9 cellular contexts compared by ENCODE assay signal in genomic region chr1:173506437-173506836, GRCh38. TPM values are rescaled to one million over a fixed set of nuclear protein-coding genes. Genes with fewer than 3 reads are reported as not detected.
DNase-seq lines count a peak whose midpoint lies in the region; ATAC-seq and TF ChIP-seq lines count a peak whose summit lies in the region.
"Had no signal": no experiment of that assay in that cellular context is flagged by ENCODE, and none has a peak within 500 bp of the region (broad histone marks: within the 10 kb centered on the region; RNA-seq: fewer than 3 reads in every experiment).

No MANE protein-coding gene starts in this region.

- H3K36me3 Mint-ChIP-seq in progenitor cell of endocrine pancreas (ENCODE audit: insufficient read depth): no peaks in the 10 kb centered on the region
- no peaks in the 10 kb centered on the region for H3K36me3 Mint-ChIP-seq in activated naive CD4-positive, alpha-beta T cell treated with anti-CD3 and anti-CD28 coated beads, Interleukin-2, amount 50 U/mL, for 72 hours

- ATAC-seq in activated naive CD4-positive, alpha-beta T cell treated with anti-CD3 and anti-CD28 coated beads, Interleukin-2, amount 50 U/mL, for 72 hours: no peak
- ATAC-seq in HG02571 (IDR thresholded peaks at IDR 0.05; ENCODE audit: unreplicated experiment): no peak

- H3K9ac ChIP-seq in colonic mucosa (ENCODE audit: low read depth in 2 of 2, low read length in 2 of 2): no peak overlapping the region

- no peaks in the 10 kb centered on the region for H3K36me3 ChIP-seq in colonic mucosa

- no peak overlapping the region for H3K4me3 Mint-ChIP-seq in progenitor cell of endocrine pancreas (ENCODE audit: low read depth)

- H3K27ac Mint-ChIP-seq in progenitor cell of endocrine pancreas: no peak overlapping the region
- no peak overlapping the region for H3K27ac Mint-ChIP-seq in activated naive CD4-positive, alpha-beta T cell treated with anti-CD3 and anti-CD28 coated beads, Interleukin-2, amount 50 U/mL, for 72 hours

- no peaks in the 10 kb centered on the region for H3K9me3 Mint-ChIP-seq in progenitor cell of endocrine pancreas (ENCODE audit: low read depth)
- no peaks in the 10 kb centered on the region for H3K9me3 Mint-ChIP-seq in activated naive CD4-positive, alpha-beta T cell treated with anti-CD3 and anti-CD28 coated beads, Interleukin-2, amount 50 U/mL, for 72 hours

- no peaks in the 10 kb centered on the region for H3K27me3 Mint-ChIP-seq in progenitor cell of endocrine pancreas

- H3K4me3 ChIP-seq in colonic mucosa: no peak overlapping the region

- H3K9me3 ChIP-seq in colonic mucosa: no peaks in the 10 kb centered on the region

- TF ChIP-seq CTCF in colonic mucosa (IDR thresholded peaks at IDR 0.05) (peak; percentile 34), progenitor cell of endocrine pancreas (IDR thresholded peaks at IDR 0.05; ENCODE audit: unreplicated experiment) (peak; percentile 30)

- peaks cover 17% of the 10 kb centered on the region for H3K4me1 Mint-ChIP-seq in progenitor cell of endocrine pancreas (ENCODE audit: low read depth)

- DNase-seq in H4 (ENCODE audit: low spot score) (peak; percentile 31), NCI-H226 (peak; percentile 6), colonic mucosa (peak; percentile 81), progenitor cell of endocrine pancreas (ENCODE audit: low spot score, unreplicated experiment) (no peak), NCI-H1930 (lab: John Stamatoyannopoulos, UW) (no peak), HuH-7 (ENCODE audit: low spot score) (no peak)
- no peak for DNase-seq in activated naive CD4-positive, alpha-beta T cell treated with anti-CD3 and anti-CD28 coated beads, Interleukin-2, amount 50 U/mL, for 72 hours (ENCODE audit: low spot score in 2 of 2)
- DNase-seq: stimulated activated naive CD4-positive, alpha-beta T cell had no signal

- no peak overlapping the region for H3K27ac ChIP-seq in colonic mucosa

- intact Hi-C loops in colonic mucosa (cut with DNase I): loop anchor here (5.0 kb wide), 1 partner anchor 74 kb away; no protein-coding TSS in a partner anchor

- H3K27me3 ChIP-seq in colonic mucosa: no peaks in the 10 kb centered on the region

- no peaks in the 10 kb centered on the region for H3K4me1 ChIP-seq in colonic mucosa

RNA-seq across cellular contexts. Expression of gene PRDX6, which starts 29.3 kb away (rescaled TPM):
- 352 and 451 TPM in 2 replicates for total RNA-seq in H4 (2014; rRNA removed; shearing (Covaris generic))
- total RNA-seq in colonic mucosa: 100 to 1,000 TPM; 308 to 637 TPM
- 258 and 264 TPM in 2 replicates for total RNA-seq in progenitor cell of endocrine pancreas
- 100 to 1,000 TPM; 123 to 180 TPM for total RNA-seq in activated naive CD4-positive, alpha-beta T cell treated with anti-CD3 and anti-CD28 coated beads, Interleukin-2, amount 50 U/mL, for 72 hours

Comparison
In these comparisons a context has a peak if more than half of its experiments do, and no peak if none do; other contexts are left out.
1. DNase-seq: peak in H4 (single experiment), NCI-H226 (single experiment) and colonic mucosa (single experiment); none in progenitor cell of endocrine pancreas (single experiment), NCI-H1930 (0 of 2), activated naive CD4-positive, alpha-beta T cell treated with anti-CD3 and anti-CD28 coated beads, Interleukin-2, amount 50 U/mL, for 72 hours (0 of 2) and HuH-7 (single experiment).